ENCODE assay signal across 23 cellular contexts in genomic region chr5:97495301-97495700, GRCh38.
"Had no signal": no experiment of that assay in that cellular context is flagged by ENCODE, and none has a peak within 500 bp of the region (broad histone marks: within the 10 kb centered on the region; RNA-seq: fewer than 3 reads in every experiment).

No MANE protein-coding gene starts in this region.

- H3K27me3 ChIP-seq: colonic mucosa, gastrocnemius medialis, suprapubic skin, transverse colon, vagina had no signal

- H3K4me3 ChIP-seq: colonic mucosa, gastrocnemius medialis, lung, mucosa of descending colon, smooth muscle cell, suprapubic skin, transverse colon, vagina had no signal

- H3K4me1 ChIP-seq: colonic mucosa, gastrocnemius medialis, parathyroid adenoma, suprapubic skin, transverse colon, vagina had no signal

- ATAC-seq: effector memory CD8-positive, alpha-beta T cell; gastrocnemius medialis; left lobe of liver; mucosa of descending colon; natural killer cell treated with Interleukin-12 subunit alpha and Interleukin-12 subunit beta and Interleukin-15 and Interleukin-18, amount 100 ng/mL, for 72 hours; sciatic nerve; stimulated activated naive CD8-positive, alpha-beta T cell treated with anti-CD3 and anti-CD28 coated beads, Interleukin-15, amount 100 ng/mL, for 72 hours had no signal

- H3K9me3 ChIP-seq: colonic mucosa, gastrocnemius medialis, mucosa of descending colon, suprapubic skin, transverse colon, vagina had no signal

- H3K27ac ChIP-seq: colonic mucosa, gastrocnemius medialis, parathyroid adenoma, suprapubic skin, transverse colon, vagina had no signal

- H3K36me3 ChIP-seq: colonic mucosa, gastrocnemius medialis, suprapubic skin, transverse colon, vagina had no signal

- DNase-seq: colonic mucosa; effector memory CD8-positive, alpha-beta T cell; foreskin fibroblast; gastrocnemius medialis; head of caudate nucleus; kidney; mucosa of descending colon; naive B cell; stimulated activated CD4-positive, alpha-beta T cell treated with anti-CD3 and anti-CD28 coated beads, Interleukin-12 subunit alpha, Interleukin-12 subunit beta, amount 100 ng/mL, for 4 hours; stimulated activated CD4-positive, alpha-beta T cell treated with anti-CD3 and anti-CD28 coated beads, Interleukin-1b, Interleukin-23, amount 100 ng/mL, for 48 hours; stimulated activated CD4-positive, alpha-beta T cell treated with anti-CD3 and anti-CD28 coated beads, Interleukin-4, amount 100 ng/mL, for 1 hour; stimulated activated CD8-positive, alpha-beta memory T cell treated with anti-CD3 and anti-CD28 coated beads, Interleukin-4, amount 100 ng/mL, for 48 hours; stimulated activated naive CD4-positive, alpha-beta T cell; stimulated activated naive CD8-positive, alpha-beta T cell treated with anti-CD3 and anti-CD28 coated beads, Interleukin-15, amount 100 ng/mL, for 72 hours; transverse colon had no signal
